ENCODE assay signal across 8 cellular contexts in genomic region chr4:68498413-68499007, GRCh38. TPM values are rescaled to one million over a fixed set of nuclear protein-coding genes. Genes with fewer than 3 reads are reported as not detected.
A peak's percentile ranks its signal among the peaks of the same experiment; 100 is the strongest.
DNase-seq lines count a peak whose midpoint lies in the region; ATAC-seq and TF ChIP-seq lines count a peak whose summit lies in the region.

No MANE protein-coding gene starts in this region.

- H3K27me3 ChIP-seq in Peyer's patch = no peaks in the 10 kb centered on the region

- no peaks in the 10 kb centered on the region for H3K36me3 Mint-ChIP-seq in activated T-helper 17 cell treated with anti-CD3 and anti-CD28 coated beads, Interleukin-2, amount 50 U/mL, for 72 hours (ENCODE audit: low read depth)
- peaks cover 7% of the 10 kb centered on the region for H3K36me3 Mint-ChIP-seq in progenitor cell of endocrine pancreas (ENCODE audit: insufficient read depth)

- no peaks in the 10 kb centered on the region for H3K4me1 Mint-ChIP-seq in activated T-helper 17 cell treated with anti-CD3 and anti-CD28 coated beads, Interleukin-2, amount 50 U/mL, for 72 hours
- peaks cover 17% of the 10 kb centered on the region for H3K4me1 Mint-ChIP-seq in progenitor cell of endocrine pancreas (ENCODE audit: low read depth)

- ATAC-seq in GM21423 (IDR thresholded peaks at IDR 0.05; ENCODE audit: unreplicated experiment) = peak; percentile 93
- ATAC-seq in activated T-helper 17 cell treated with anti-CD3 and anti-CD28 coated beads, Interleukin-2, amount 50 U/mL, for 72 hours (replicated peaks) = peak; percentile 79

- no peak for TF ChIP-seq POLR2A in Peyer's patch (IDR thresholded peaks at IDR 0.05)

- no peaks in the 10 kb centered on the region for H3K27me3 Mint-ChIP-seq in activated T-helper 17 cell treated with anti-CD3 and anti-CD28 coated beads, Interleukin-2, amount 50 U/mL, for 72 hours
- H3K27me3 Mint-ChIP-seq in progenitor cell of endocrine pancreas = no peaks in the 10 kb centered on the region

- no peak overlapping the region for H3K27ac ChIP-seq in Peyer's patch

- H3K36me3 ChIP-seq in Peyer's patch = no peaks in the 10 kb centered on the region

- peak; percentile 8 to 96 (median 83) for TF ChIP-seq CTCF in Peyer's patch (IDR thresholded peaks at IDR 0.05)
- TF ChIP-seq CTCF in progenitor cell of endocrine pancreas (IDR thresholded peaks at IDR 0.05; ENCODE audit: unreplicated experiment) = peak; percentile 92

- no peaks in the 10 kb centered on the region for H3K4me1 ChIP-seq in Peyer's patch

- DNase-seq in ELR (ENCODE audit: low read depth) = peak; percentile 67
- DNase-seq in HPDE6-E6E7 (ENCODE audit: extremely low spot score) = peak; percentile 14
- DNase-seq in Peyer's patch = peak; percentile 47 to 81 (median 56)
- DNase-seq in foreskin melanocyte = peak; percentile 34
- peak; percentile 47 for DNase-seq in progenitor cell of endocrine pancreas (ENCODE audit: low spot score, unreplicated experiment)
- DNase-seq in amniotic stem cell (lab: John Stamatoyannopoulos, UW) = no peak

- H3K27ac Mint-ChIP-seq in activated T-helper 17 cell treated with anti-CD3 and anti-CD28 coated beads, Interleukin-2, amount 50 U/mL, for 72 hours = no peak overlapping the region
- peak overlapping the region; percentile 69 for H3K27ac Mint-ChIP-seq in progenitor cell of endocrine pancreas

- H3K9me3 Mint-ChIP-seq in activated T-helper 17 cell treated with anti-CD3 and anti-CD28 coated beads, Interleukin-2, amount 50 U/mL, for 72 hours = no peaks in the 10 kb centered on the region
- H3K9me3 Mint-ChIP-seq in progenitor cell of endocrine pancreas (ENCODE audit: low read depth) = peaks cover 12% of the 10 kb centered on the region

- no peaks in the 10 kb centered on the region for H3K9me3 ChIP-seq in Peyer's patch

- H3K4me3 ChIP-seq in Peyer's patch = peak overlapping the region in 1 of 4 donors; percentile 0

- no peak overlapping the region for H3K4me3 Mint-ChIP-seq in activated T-helper 17 cell treated with anti-CD3 and anti-CD28 coated beads, Interleukin-2, amount 50 U/mL, for 72 hours
- no peak overlapping the region for H3K4me3 Mint-ChIP-seq in progenitor cell of endocrine pancreas (ENCODE audit: low read depth)

RNA-seq across cellular contexts. Expression of gene TMPRSS11E, which starts 51.2 kb away (rescaled TPM):
- total RNA-seq in Peyer's patch (not detected), progenitor cell of endocrine pancreas (0.12 and 0.13 TPM in 2 replicates)
- not detected for total RNA-seq in activated T-helper 17 cell treated with anti-CD3 and anti-CD28 coated beads, Interleukin-2, amount 50 U/mL, for 72 hours
